Comparison of ENCODE assay signal across 8 cellular contexts in the genomic region with DNA sequence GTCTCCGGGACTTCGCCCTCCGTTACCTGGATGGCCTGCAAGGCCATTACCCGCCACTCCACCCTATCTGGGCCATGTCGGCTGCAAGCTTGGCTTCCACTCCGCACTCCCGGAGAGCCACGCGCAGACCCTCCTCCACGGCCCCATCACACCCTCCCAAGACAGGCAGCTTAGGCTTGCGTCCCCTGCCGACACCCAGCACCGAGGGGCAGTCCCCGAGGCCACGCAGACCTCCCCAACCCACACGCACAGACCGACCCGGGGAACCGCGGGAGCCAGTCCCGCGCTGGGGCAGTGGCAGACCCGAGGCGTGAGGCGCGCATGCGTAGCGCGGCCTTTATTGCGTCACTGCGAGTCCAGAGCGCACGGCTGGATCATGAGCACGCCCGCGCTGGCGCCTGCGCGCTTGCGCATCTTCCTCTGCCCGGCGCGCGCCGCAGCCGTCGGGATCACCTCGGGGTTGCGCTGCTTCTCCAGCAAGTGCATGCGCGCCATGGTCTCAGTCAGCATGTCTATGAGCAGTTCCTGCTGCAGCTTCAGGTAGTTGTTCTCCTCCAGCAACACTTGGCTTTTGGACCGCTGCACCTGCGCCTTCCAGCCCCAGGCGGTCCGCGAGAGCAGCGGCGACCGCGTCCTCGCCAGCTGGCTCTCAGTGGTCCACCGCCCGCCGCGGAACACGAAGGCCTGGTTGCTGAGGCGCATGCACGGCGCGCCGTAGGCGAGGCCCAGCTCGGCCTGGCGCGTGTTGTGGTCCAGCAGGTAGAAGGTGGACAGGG. TPM values are rescaled to one million over a fixed set of nuclear protein-coding genes. Genes with fewer than 3 reads are reported as not detected.
A peak's percentile ranks its signal among the peaks of the same experiment; 100 is the strongest.
DNase-seq lines count a peak whose midpoint lies in the region; ATAC-seq and TF ChIP-seq lines count a peak whose summit lies in the region.

No MANE protein-coding gene starts in this region.

- H3K14ac ChIP-seq in IMR-90 (replicated peaks; ENCODE audit: low read depth, low read length): peak overlapping the region; percentile 98

- H3K36me3 ChIP-seq in IMR-90 (ENCODE audit: control insufficient read depth, insufficient read depth, low read length) (no peaks in the 10 kb centered on the region), mucosa of rectum (ENCODE audit: control insufficient read depth in 2 of 2, insufficient read depth in 2 of 2, low read length in 2 of 2) (no peaks in the 10 kb centered on the region)

- peak overlapping the region; percentile 97 for H3K4ac ChIP-seq in IMR-90 (ENCODE audit: low read depth, low read length)

- H3K27ac ChIP-seq in IMR-90 (ENCODE audit: insufficient read depth, low read length): peak overlapping the region; percentile 94
- peak overlapping the region; percentile 89 to 98 for H3K27ac ChIP-seq in mucosa of rectum (ENCODE audit: low read depth in 2 of 2, low read length in 2 of 2)

- peak overlapping the region; percentile 90 for H3K56ac ChIP-seq in IMR-90 (ENCODE audit: extremely low read depth, insufficient read depth, low read length)

- H3K4me1 ChIP-seq in IMR-90 (ENCODE audit: control insufficient read depth, insufficient read depth, low read length) (peaks cover 4% of the 10 kb centered on the region), mucosa of rectum (ENCODE audit: control insufficient read depth in 2 of 2, insufficient read depth in 2 of 2, low read length in 2 of 2) (peaks cover 15 to 20% of the 10 kb centered on the region in 2 donors)

- DNase-seq in DMS114 treated with DMSO at 0.1 percent for 48 hours (lab: John Stamatoyannopoulos, UW; ENCODE audit: unreplicated experiment): peak; percentile 89
- DNase-seq in IMR-90: peak; percentile 93
- peak; percentile 98 for DNase-seq in OCI-M1 (lab: John Stamatoyannopoulos, UW)
- peak; percentile 93 for DNase-seq in activated T-cell treated with anti-CD3 and anti-CD28 coated beads, Interleukin-2, amount 50 U/mL, for 1 hour
- DNase-seq in erythroblast (lab: John Stamatoyannopoulos, UW): peak; percentile 97 to 98
- peak; percentile 92 for DNase-seq in stimulated activated CD8-positive, alpha-beta memory T cell treated with anti-CD3 and anti-CD28 coated beads, Interleukin-4, amount 100 ng/mL, for 24 hours (ENCODE audit: low read depth)

- peak; percentile 12; the same call in 1 of the 2 replicates for TF ChIP-seq RAD21 in IMR-90 (IDR thresholded peaks at IDR 0.05; ENCODE audit: low read length)

- no peaks in the 10 kb centered on the region for H4K20me1 ChIP-seq in IMR-90 (ENCODE audit: insufficient read depth, low read length)

- H2BK120ac ChIP-seq in IMR-90 (ENCODE audit: low read depth, low read length): peak overlapping the region; percentile 55

- TF ChIP-seq CTCF in IMR-90 (conservative IDR thresholded peaks at IDR 0.05; ENCODE audit: low read depth, low read length): no peak

- no peak overlapping the region for H2BK15ac ChIP-seq in IMR-90 (ENCODE audit: low read depth, low read length)

- H2AK9ac ChIP-seq in IMR-90 (replicated peaks; ENCODE audit: low read depth, low read length, poor library complexity): peak overlapping the region; percentile 99

- H3K18ac ChIP-seq in IMR-90 (ENCODE audit: low read depth, low read length): peak overlapping the region; percentile 27

- H2AFZ ChIP-seq in IMR-90 (replicated peaks; ENCODE audit: low read length, poor library complexity): peak overlapping the region; percentile 100

- H3K9me1 ChIP-seq in IMR-90 (ENCODE audit: insufficient read depth, low read length): 0 out of 2 replicates have a peak, but pooled peaks cover 5% of the 10 kb centered on the region

- H3K79me1 ChIP-seq in IMR-90 (ENCODE audit: low read depth in 1 of 2, low read length in 2 of 2): peaks cover 8 to 31% of the 10 kb centered on the region in 2 experiments

- peak overlapping the region; percentile 91 for H3K4me2 ChIP-seq in IMR-90 (ENCODE audit: low read depth, low read length)

- H3K9me3 ChIP-seq in IMR-90 (ENCODE audit: control insufficient read depth, insufficient read depth, low read length) (no peaks in the 10 kb centered on the region), mucosa of rectum (ENCODE audit: control insufficient read depth in 2 of 2, low read length in 2 of 2) (no peaks in the 10 kb centered on the region)

- CTCF ChIA-PET in IMR-90 (lab: Yijun Ruan, JAX): interaction anchor here (0.6 to 1.0 kb wide), 3 partner anchors 10 to 429 kb away, joined by 3 to 5 read pairs (median 4); no protein-coding TSS in a partner anchor

- peak overlapping the region; percentile 97 to 98 for H4K8ac ChIP-seq in IMR-90 (ENCODE audit: low read depth in 2 of 2, low read length in 2 of 2)

- 4% methylated on average over 61 of the region's 75 CpGs; no CpG with 5 or more reads in 1 of the 2 experiments for WGBS in IMR-90 (ENCODE audit: extremely low coverage in 2 of 2, insufficient read length in 1 of 2), 2 experiments

- POLR2A ChIA-PET in IMR-90 (lab: Charles Lee; ENCODE audit: unreplicated experiment): no interaction called here

- dilution Hi-C loops in IMR-90 (cut with HindIII; ENCODE audit: low sequenced_read_pairs, unreplicated experiment): no loop called here

- TF ChIP-seq POLR2A in IMR-90 (IDR thresholded peaks at IDR 0.05; ENCODE audit: low read depth, low read length) (peak; percentile 67; the same call in 1 of the 2 replicates), erythroblast (IDR thresholded peaks at IDR 0.05; ENCODE audit: low read length) (peak; percentile 98)

- H3K23ac ChIP-seq in IMR-90 (ENCODE audit: low read depth, low read length): peak overlapping the region; percentile 96

- peak overlapping the region; percentile 97 for H4K91ac ChIP-seq in IMR-90 (ENCODE audit: insufficient read depth, low read depth, low read length)

- H2BK20ac ChIP-seq in IMR-90 (ENCODE audit: low read depth, low read length): no peak overlapping the region

- H3K9ac ChIP-seq in IMR-90 (ENCODE audit: low read depth, low read length) (peak overlapping the region; percentile 92), mucosa of rectum (ENCODE audit: low read depth in 1 of 2, low read length in 2 of 2) (peak overlapping the region; percentile 90 to 97)

- peak overlapping the region; percentile 89 for H4K5ac ChIP-seq in IMR-90 (ENCODE audit: low read depth, low read length)

- ATAC-seq in GM21576 (IDR thresholded peaks at IDR 0.05; ENCODE audit: unreplicated experiment): peak; percentile 86
- peak; percentile 97 for ATAC-seq in IMR-90 (ENCODE audit: low read depth)

- peak overlapping the region; percentile 93 for H2AK5ac ChIP-seq in IMR-90 (ENCODE audit: low read depth, low read length)

- in situ Hi-C loops in IMR-90 (cut with MboI; ENCODE audit: low sequenced_read_pairs): no loop called here

- intact Hi-C loops in IMR-90 (cut with micrococcal nuclease): no loop called here

- H2BK5ac ChIP-seq in IMR-90 (ENCODE audit: low read depth, low read length, poor library complexity, severe bottlenecking): peak overlapping the region; percentile 86

- peak overlapping the region; percentile 69 for H3K4me3 ChIP-seq in IMR-90 (ENCODE audit: insufficient read depth, low read depth, low read length)
- H3K4me3 ChIP-seq in mucosa of rectum (ENCODE audit: low read length in 2 of 2): peak overlapping the region; percentile 88 to 93

- BruUV-seq in IMR-90 (replicated peaks; lab: Mats Ljungman, UMichigan): no TSS peak

- H3K27me3 ChIP-seq in IMR-90 (ENCODE audit: control insufficient read depth, insufficient read depth, low read length): no peaks in the 10 kb centered on the region
- no peaks in the 10 kb centered on the region for H3K27me3 ChIP-seq in mucosa of rectum (ENCODE audit: control insufficient read depth in 2 of 2, insufficient read depth in 2 of 2, low read length in 2 of 2)

TF ChIP-seq in IMR-90, 13 proteins besides CTCF, POLR2A, EP300 and RAD21:
- TF ChIP-seq MXI1 (IDR thresholded peaks at IDR 0.05; ENCODE audit: borderline replicate concordance, low read depth, low read length): peak; percentile 69; the same call in 1 of the 2 replicates
- peak; percentile 40; the same call in 1 of the 2 replicates for TF ChIP-seq BHLHE40 (IDR thresholded peaks at IDR 0.05; ENCODE audit: low read depth, low read length)
- TF ChIP-seq MAZ (IDR thresholded peaks at IDR 0.05; ENCODE audit: borderline replicate concordance, low read depth, low read length): no peak; the same call in 1 of the 2 replicates
- TF ChIP-seq, protein P1, sequence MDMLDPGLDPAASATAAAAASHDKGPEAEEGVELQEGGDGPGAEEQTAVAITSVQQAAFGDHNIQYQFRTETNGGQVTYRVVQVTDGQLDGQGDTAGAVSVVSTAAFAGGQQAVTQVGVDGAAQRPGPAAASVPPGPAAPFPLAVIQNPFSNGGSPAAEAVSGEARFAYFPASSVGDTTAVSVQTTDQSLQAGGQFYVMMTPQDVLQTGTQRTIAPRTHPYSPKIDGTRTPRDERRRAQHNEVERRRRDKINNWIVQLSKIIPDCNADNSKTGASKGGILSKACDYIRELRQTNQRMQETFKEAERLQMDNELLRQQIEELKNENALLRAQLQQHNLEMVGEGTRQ (IDR thresholded peaks at IDR 0.05; ENCODE audit: low read depth, low read length): peak; percentile 14; the same call in 1 of the 2 replicates
- TF ChIP-seq CEBPB (IDR thresholded peaks at IDR 0.05; ENCODE audit: low read depth, low read length): peak; percentile 100

RNA-seq across cellular contexts. Expression of a gene that starts 2.4 kb away (rescaled TPM):
- 0.18 TPM in 1 of 2 replicates, not detected in the other for total RNA-seq in IMR-90 (2012; rRNA removed)
- polyA plus RNA-seq in IMR-90 (2012; rRNA removed): not detected in 2 replicates
- polyA plus RNA-seq in IMR-90 (2012; cell fraction: cytosol; rRNA removed): not detected in 2 replicates
- not detected in 2 replicates for polyA plus RNA-seq in IMR-90 (2012; cell fraction: nucleus; rRNA removed; ENCODE audit: low replicate concordance)

RNA-seq across cellular contexts. Expression of a gene that starts 20.3 kb away (rescaled TPM):
- 345 and 552 TPM in 2 replicates for total RNA-seq in IMR-90 (2012; rRNA removed)
- polyA plus RNA-seq in IMR-90 (2012; rRNA removed): 216 and 233 TPM in 2 replicates
- 37.1 and 61.3 TPM in 2 replicates for polyA plus RNA-seq in IMR-90 (2012; cell fraction: cytosol; rRNA removed)
- 10.6 and 62.2 TPM in 2 replicates for polyA plus RNA-seq in IMR-90 (2012; cell fraction: nucleus; rRNA removed; ENCODE audit: low replicate concordance)

RNA-seq across cellular contexts. Expression of a gene that starts 54.2 kb away (rescaled TPM):
- 4.7 TPM in 2 replicates for total RNA-seq in IMR-90 (2012; rRNA removed)
- polyA plus RNA-seq in IMR-90 (2012; rRNA removed): 10.2 and 20.4 TPM in 2 replicates
- 4.5 and 7.3 TPM in 2 replicates for polyA plus RNA-seq in IMR-90 (2012; cell fraction: cytosol; rRNA removed)
- 13.3 and 15.0 TPM in 2 replicates for polyA plus RNA-seq in IMR-90 (2012; cell fraction: nucleus; rRNA removed; ENCODE audit: low replicate concordance)

RNA-seq across cellular contexts. Expression of a gene that starts 55.0 kb away (rescaled TPM):
- 300 and 735 TPM in 2 replicates for total RNA-seq in IMR-90 (2012; rRNA removed)
- polyA plus RNA-seq in IMR-90 (2012; rRNA removed): 230 and 288 TPM in 2 replicates
- polyA plus RNA-seq in IMR-90 (2012; cell fraction: cytosol; rRNA removed): 34.5 and 69.4 TPM in 2 replicates
- 110 and 525 TPM in 2 replicates for polyA plus RNA-seq in IMR-90 (2012; cell fraction: nucleus; rRNA removed; ENCODE audit: low replicate concordance)

Comparison
In these comparisons a context has a peak if more than half of its experiments do, and no peak if none do; other contexts are left out.
1. Peak in every context shown above with its lines: DNase-seq, ATAC-seq, H3K4me3 ChIP-seq and H3K27ac ChIP-seq.